Comparison of ENCODE assay signal across 2 cellular contexts in the genomic region with DNA sequence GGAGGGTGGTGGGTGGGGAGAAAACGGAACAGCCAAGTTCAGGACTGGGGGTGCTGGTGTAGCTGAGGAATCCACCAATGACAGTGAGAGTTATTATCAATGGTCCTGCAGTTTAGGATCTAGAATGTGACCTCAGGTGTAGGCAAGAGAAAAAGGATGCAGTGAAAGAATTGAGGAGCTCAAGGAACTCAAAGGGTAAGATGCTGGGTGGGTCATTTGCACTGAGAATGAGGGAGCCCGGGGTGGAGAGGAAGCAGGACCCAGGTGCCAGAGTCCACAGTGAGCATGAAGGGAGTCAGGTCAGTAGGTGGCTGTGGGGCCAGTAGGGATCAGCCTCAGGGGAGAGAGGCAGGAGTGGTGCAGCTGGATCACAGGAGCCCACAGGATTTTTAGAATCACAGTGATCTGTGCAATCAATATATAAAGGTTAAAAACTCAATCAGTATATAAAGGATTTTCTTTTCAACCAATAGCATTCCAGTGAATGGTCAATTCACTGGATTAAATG.
TF ChIP-seq lines count a peak whose summit lies in the region.

No MANE protein-coding gene starts in this region.

TF ChIP-seq in endothelial cell of umbilical vein, 7 proteins besides CTCF, POLR2A, EP300 and RAD21:
- no peak for TF ChIP-seq JUN (IDR thresholded peaks at IDR 0.05; ENCODE audit: borderline replicate concordance, insufficient read depth, insufficient read length, low read depth)
- no peak for TF ChIP-seq GATA2 (IDR thresholded peaks at IDR 0.05; ENCODE audit: insufficient read depth, insufficient read length, low read depth, low read length)
- no peak for TF ChIP-seq FOS (IDR thresholded peaks at IDR 0.05; ENCODE audit: borderline replicate concordance, insufficient read depth, low read length)
- TF ChIP-seq MYC (IDR thresholded peaks at IDR 0.05; ENCODE audit: low read depth, low read length), result no peak
- TF ChIP-seq POLR2AphosphoS5 (IDR thresholded peaks at IDR 0.05; ENCODE audit: insufficient read depth, low read depth, low read length), result no peak
- no peak for TF ChIP-seq EZH2 (IDR thresholded peaks at IDR 0.05; ENCODE audit: borderline replicate concordance, low read depth, low read length, severe bottlenecking)
- TF ChIP-seq, protein P1, sequence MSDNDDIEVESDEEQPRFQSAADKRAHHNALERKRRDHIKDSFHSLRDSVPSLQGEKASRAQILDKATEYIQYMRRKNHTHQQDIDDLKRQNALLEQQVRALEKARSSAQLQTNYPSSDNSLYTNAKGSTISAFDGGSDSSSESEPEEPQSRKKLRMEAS (IDR thresholded peaks at IDR 0.05; ENCODE audit: insufficient read depth, insufficient read length), result no peak

TF ChIP-seq in WTC11, 78 proteins besides CTCF, POLR2A, EP300 and RAD21:
- TF ChIP-seq CREM (CRISPR knock-in tag; IDR thresholded peaks at IDR 0.05), result no peak
- TF ChIP-seq, protein P2, sequence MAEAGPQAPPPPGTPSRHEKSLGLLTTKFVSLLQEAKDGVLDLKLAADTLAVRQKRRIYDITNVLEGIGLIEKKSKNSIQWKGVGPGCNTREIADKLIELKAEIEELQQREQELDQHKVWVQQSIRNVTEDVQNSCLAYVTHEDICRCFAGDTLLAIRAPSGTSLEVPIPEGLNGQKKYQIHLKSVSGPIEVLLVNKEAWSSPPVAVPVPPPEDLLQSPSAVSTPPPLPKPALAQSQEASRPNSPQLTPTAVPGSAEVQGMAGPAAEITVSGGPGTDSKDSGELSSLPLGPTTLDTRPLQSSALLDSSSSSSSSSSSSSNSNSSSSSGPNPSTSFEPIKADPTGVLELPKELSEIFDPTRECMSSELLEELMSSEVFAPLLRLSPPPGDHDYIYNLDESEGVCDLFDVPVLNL (CRISPR knock-in tag; IDR thresholded peaks at IDR 0.05; ENCODE audit: borderline replicate concordance, low read depth), result no peak
- no peak for TF ChIP-seq CREB1 (CRISPR knock-in tag; IDR thresholded peaks at IDR 0.05)
- no peak for TF ChIP-seq RORB (CRISPR knock-in tag; IDR thresholded peaks at IDR 0.05)
- TF ChIP-seq, protein P3, sequence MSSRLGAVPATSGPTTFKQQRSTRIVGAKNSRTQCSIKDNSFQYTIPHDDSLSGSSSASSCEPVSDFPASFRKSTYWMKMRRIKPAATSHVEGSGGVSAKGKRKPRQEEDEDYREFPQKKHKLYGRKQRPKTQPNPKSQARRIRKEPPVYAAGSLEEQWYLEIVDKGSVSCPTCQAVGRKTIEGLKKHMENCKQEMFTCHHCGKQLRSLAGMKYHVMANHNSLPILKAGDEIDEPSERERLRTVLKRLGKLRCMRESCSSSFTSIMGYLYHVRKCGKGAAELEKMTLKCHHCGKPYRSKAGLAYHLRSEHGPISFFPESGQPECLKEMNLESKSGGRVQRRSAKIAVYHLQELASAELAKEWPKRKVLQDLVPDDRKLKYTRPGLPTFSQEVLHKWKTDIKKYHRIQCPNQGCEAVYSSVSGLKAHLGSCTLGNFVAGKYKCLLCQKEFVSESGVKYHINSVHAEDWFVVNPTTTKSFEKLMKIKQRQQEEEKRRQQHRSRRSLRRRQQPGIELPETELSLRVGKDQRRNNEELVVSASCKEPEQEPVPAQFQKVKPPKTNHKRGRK (CRISPR knock-in tag; IDR thresholded peaks at IDR 0.05; ENCODE audit: borderline replicate concordance), result no peak
- no peak for TF ChIP-seq OVOL2 (CRISPR knock-in tag; IDR thresholded peaks at IDR 0.05; ENCODE audit: borderline replicate concordance)
- TF ChIP-seq, protein P4, sequence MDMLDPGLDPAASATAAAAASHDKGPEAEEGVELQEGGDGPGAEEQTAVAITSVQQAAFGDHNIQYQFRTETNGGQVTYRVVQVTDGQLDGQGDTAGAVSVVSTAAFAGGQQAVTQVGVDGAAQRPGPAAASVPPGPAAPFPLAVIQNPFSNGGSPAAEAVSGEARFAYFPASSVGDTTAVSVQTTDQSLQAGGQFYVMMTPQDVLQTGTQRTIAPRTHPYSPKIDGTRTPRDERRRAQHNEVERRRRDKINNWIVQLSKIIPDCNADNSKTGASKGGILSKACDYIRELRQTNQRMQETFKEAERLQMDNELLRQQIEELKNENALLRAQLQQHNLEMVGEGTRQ (CRISPR knock-in tag; IDR thresholded peaks at IDR 0.05), result no peak
- TF ChIP-seq, protein P5, sequence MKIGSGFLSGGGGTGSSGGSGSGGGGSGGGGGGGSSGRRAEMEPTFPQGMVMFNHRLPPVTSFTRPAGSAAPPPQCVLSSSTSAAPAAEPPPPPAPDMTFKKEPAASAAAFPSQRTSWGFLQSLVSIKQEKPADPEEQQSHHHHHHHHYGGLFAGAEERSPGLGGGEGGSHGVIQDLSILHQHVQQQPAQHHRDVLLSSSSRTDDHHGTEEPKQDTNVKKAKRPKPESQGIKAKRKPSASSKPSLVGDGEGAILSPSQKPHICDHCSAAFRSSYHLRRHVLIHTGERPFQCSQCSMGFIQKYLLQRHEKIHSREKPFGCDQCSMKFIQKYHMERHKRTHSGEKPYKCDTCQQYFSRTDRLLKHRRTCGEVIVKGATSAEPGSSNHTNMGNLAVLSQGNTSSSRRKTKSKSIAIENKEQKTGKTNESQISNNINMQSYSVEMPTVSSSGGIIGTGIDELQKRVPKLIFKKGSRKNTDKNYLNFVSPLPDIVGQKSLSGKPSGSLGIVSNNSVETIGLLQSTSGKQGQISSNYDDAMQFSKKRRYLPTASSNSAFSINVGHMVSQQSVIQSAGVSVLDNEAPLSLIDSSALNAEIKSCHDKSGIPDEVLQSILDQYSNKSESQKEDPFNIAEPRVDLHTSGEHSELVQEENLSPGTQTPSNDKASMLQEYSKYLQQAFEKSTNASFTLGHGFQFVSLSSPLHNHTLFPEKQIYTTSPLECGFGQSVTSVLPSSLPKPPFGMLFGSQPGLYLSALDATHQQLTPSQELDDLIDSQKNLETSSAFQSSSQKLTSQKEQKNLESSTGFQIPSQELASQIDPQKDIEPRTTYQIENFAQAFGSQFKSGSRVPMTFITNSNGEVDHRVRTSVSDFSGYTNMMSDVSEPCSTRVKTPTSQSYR (CRISPR knock-in tag; IDR thresholded peaks at IDR 0.05), result no peak
